Comparison of ENCODE assay signal across 8 cellular contexts in the genomic region with DNA sequence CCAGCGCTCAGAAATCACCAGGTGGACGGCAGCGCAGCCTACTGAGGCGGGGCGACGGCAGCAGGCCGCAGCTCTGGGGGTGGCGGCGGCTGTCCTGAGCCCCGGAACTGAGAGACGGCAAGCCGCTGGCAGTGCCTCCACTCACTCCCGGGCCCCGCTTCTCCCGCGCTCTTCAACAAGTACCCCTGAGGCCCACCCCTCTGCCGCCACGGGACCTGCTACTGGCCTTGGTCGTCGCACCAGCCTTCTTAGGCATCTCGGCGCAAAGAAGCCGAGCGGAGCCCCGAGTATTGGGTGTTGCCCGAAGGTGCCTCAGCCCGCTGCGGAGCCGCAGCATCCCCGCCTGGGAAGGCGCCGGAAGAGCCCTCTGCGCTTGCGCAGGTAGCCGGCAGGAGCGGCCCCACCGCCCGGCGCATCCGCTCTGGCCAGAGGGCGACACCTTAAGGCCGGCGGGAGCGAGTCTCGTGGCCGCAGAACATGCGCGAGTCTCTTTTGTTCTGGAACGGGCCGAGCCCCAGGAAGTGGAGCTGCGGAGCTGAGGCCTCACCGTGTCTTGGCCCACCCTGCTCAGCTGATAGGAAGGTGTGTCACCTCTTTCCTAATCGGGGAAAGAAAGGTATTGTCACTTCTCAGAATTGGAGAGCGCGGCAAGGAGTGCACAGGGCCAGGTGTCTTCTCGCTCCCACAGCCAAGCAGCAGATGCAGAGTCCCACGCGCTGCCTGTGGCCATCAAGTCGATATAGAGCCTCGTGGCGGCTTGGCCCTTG. TPM values are rescaled to one million over a fixed set of nuclear protein-coding genes. Genes with fewer than 3 reads are reported as not detected.
A peak's percentile ranks its signal among the peaks of the same experiment; 100 is the strongest.
DNase-seq lines count a peak whose midpoint lies in the region; ATAC-seq and TF ChIP-seq lines count a peak whose summit lies in the region.

Gene C15orf40, minus strand, starts transcription at position 369 of the 767 bp plus-strand sequence. Its CDS starts 32 bp downstream, at position 337.

- H3K4me3 ChIP-seq in MG63 (peak within 1 kb of the TSS; percentile 80), SJCRH30 (peak within 1 kb of the TSS; percentile 86), neural progenitor cell (peak within 1 kb of the TSS; percentile 82)

- peak within 1 kb of the TSS; percentile 95 for H2AFZ ChIP-seq in neural progenitor cell (replicated peaks)

- DNase-seq in GM04504 (ENCODE audit: low read depth), result peak; percentile 76
- peak; percentile 92 for DNase-seq in HCEC 1CT
- peak; percentile 92 for DNase-seq in MG63
- DNase-seq in SJCRH30, result peak; percentile 87 to 91
- DNase-seq in activated gamma-delta T cell treated with anti-CD3 and anti-CD28 coated beads, Interleukin-2, amount 50 U/mL, for 16 hours (ENCODE audit: low read depth), result peak; percentile 77
- DNase-seq in foreskin keratinocyte, result peak; percentile 73 to 85
- peak; percentile 96 for DNase-seq in neural progenitor cell (ENCODE audit: low spot score)
- peak; percentile 77 for DNase-seq in stromal cell of bone marrow (ENCODE audit: low read depth)

- H3K36me3 ChIP-seq in MG63 (peaks cover 46% of the 10 kb centered on the region), SJCRH30 (peaks cover 11% of the 10 kb centered on the region; the same call in 1 of the 2 replicates), neural progenitor cell (peaks cover 5% of the 10 kb centered on the region)

- H3K36me3 Mint-ChIP-seq in neural progenitor cell, result peaks cover 15% of the 10 kb centered on the region

- H3K79me2 ChIP-seq in neural progenitor cell (ENCODE audit: low read depth), result peaks cover 30% of the 10 kb centered on the region

- H3K9me3 Mint-ChIP-seq in neural progenitor cell, result no peaks in the 10 kb centered on the region

- peaks cover 10% of the 10 kb centered on the region; the same call in 1 of the 2 replicates for H3K4me1 ChIP-seq in SJCRH30
- peaks cover 8% of the 10 kb centered on the region for H3K4me1 ChIP-seq in foreskin keratinocyte
- peaks cover 14% of the 10 kb centered on the region for H3K4me1 ChIP-seq in neural progenitor cell

- H3K27ac ChIP-seq in SJCRH30, result peak within 1 kb of the TSS; percentile 41
- H3K27ac ChIP-seq in foreskin keratinocyte, result peak within 1 kb of the TSS; percentile 45
- H3K27ac ChIP-seq in neural progenitor cell, result no peak within 1 kb of the TSS

- H3K4me3 Mint-ChIP-seq in neural progenitor cell, result peak within 1 kb of the TSS; percentile 100

- peaks cover 28% of the 10 kb centered on the region for H3K4me1 Mint-ChIP-seq in neural progenitor cell

- H3K9ac ChIP-seq in neural progenitor cell, result peak within 1 kb of the TSS; percentile 59

- no peaks in the 10 kb centered on the region for H3K27me3 Mint-ChIP-seq in neural progenitor cell (ENCODE audit: insufficient read depth, low read depth)

- H3K27me3 ChIP-seq in MG63, result no peaks in the 10 kb centered on the region
- no peaks in the 10 kb centered on the region for H3K27me3 ChIP-seq in SJCRH30
- H3K27me3 ChIP-seq in foreskin keratinocyte, result no peaks in the 10 kb centered on the region
- H3K27me3 ChIP-seq in neural progenitor cell, result no peaks in the 10 kb centered on the region

- H3K4me2 ChIP-seq in neural progenitor cell, result peak within 1 kb of the TSS; percentile 88

- no peaks in the 10 kb centered on the region for H3F3A ChIP-seq in neural progenitor cell (ENCODE audit: low read depth)

- peak within 1 kb of the TSS; percentile 95 for H3K27ac Mint-ChIP-seq in neural progenitor cell

- TF ChIP-seq CTCF in foreskin keratinocyte (conservative IDR thresholded peaks at IDR 0.05) (peak; percentile 92), neural progenitor cell (IDR thresholded peaks at IDR 0.05) (peak; percentile 66)

- peak; percentile 90 for ATAC-seq in foreskin keratinocyte

- H4K20me1 ChIP-seq in neural progenitor cell (ENCODE audit: low read depth), result peaks cover 6% of the 10 kb centered on the region

- no peaks in the 10 kb centered on the region for H3K9me3 ChIP-seq in MG63
- H3K9me3 ChIP-seq in SJCRH30 (replicated peaks), result no peaks in the 10 kb centered on the region
- H3K9me3 ChIP-seq in neural progenitor cell (ENCODE audit: low read depth), result no peaks in the 10 kb centered on the region

RNA-seq across cellular contexts. Expression of gene C15orf40, which starts in this region (rescaled TPM):
- 7.9 and 41.4 TPM in 2 replicates for total RNA-seq in MG63 (2014; rRNA removed; shearing (Covaris generic); ENCODE audit: low replicate concordance)
- 11.2 and 12.3 TPM in 2 replicates for total RNA-seq in SJCRH30 (2014; rRNA removed; shearing (Covaris generic))
- total RNA-seq in foreskin keratinocyte, result 18.6 and 19.8 TPM in 2 replicates
- polyA plus RNA-seq in foreskin keratinocyte, result 27.9 and 33.4 TPM in 2 replicates
- 8.1 and 12.2 TPM in 2 replicates for total RNA-seq in neural progenitor cell (ENCODE audit: low replicate concordance)
